1 cellular context compared by ENCODE assay signal in the genomic region with DNA sequence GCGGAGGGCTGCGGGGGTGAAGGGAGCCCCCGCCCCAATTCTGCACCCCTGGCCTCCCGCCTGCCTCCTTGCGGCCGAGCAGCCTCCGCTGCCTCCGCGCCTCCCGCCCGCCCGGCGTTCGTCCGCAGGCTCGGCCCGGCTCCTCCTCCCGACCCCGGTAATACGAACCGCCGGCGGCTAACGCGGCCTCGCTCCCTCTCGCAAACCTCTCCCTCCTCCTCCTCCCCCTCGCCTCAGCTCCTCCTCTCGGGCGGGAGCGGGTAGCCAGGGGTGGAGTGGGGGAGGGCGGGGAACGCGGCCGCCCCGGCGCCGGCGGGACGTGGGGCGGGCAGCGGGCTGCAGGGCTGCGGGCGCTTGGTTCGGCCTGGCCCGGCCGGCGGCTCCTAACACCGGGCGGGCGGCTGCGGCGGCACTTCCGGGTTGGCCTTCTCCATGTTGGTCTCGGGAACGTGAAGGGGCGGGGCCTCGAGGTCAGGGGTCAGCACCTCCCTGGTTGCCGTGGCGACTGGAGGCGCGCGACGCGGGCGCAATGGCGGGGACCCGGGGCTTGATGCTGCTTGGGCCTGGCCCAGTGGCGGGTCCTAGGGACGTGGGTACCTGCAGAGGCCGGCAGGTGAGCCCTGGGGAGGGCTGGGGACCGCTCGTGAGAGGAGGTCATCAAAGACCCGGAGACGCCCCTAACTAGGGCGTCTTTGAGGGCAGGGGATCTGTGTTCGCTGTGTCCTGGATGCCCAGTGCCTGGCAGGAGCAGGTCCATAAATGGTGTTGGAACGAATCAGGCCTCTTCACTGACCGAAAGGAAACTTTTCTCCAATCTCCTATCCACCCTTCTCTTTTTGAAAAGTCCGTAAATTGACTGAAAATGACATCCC.
TF ChIP-seq lines count a peak whose summit lies in the region.

A gene with protein sequence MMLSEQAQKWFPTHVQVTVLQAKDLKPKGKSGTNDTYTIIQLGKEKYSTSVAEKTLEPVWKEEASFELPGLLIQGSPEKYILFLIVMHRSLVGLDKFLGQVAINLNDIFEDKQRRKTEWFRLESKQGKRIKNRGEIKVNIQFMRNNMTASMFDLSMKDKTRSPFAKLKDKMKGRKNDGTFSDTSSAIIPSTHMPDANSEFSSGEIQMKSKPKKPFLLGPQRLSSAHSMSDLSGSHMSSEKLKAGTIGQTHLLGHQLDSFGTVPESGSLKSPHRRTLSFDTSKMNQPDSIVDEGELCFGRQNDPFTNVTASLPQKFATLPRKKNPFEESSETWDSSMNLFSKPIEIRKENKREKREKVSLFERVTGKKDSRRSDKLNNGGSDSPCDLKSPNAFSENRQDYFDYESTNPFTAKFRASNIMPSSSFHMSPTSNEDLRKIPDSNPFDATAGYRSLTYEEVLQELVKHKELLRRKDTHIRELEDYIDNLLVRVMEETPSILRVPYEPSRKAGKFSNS (minus strand): TSS at position 451 of the 872 bp plus-strand sequence. CDS start 778 bp downstream, outside the sequence.

TF ChIP-seq in GM12878, 131 proteins besides CTCF, POLR2A, EP300 and RAD21 (continued from another document and continues in another):
- TF ChIP-seq, protein P1, sequence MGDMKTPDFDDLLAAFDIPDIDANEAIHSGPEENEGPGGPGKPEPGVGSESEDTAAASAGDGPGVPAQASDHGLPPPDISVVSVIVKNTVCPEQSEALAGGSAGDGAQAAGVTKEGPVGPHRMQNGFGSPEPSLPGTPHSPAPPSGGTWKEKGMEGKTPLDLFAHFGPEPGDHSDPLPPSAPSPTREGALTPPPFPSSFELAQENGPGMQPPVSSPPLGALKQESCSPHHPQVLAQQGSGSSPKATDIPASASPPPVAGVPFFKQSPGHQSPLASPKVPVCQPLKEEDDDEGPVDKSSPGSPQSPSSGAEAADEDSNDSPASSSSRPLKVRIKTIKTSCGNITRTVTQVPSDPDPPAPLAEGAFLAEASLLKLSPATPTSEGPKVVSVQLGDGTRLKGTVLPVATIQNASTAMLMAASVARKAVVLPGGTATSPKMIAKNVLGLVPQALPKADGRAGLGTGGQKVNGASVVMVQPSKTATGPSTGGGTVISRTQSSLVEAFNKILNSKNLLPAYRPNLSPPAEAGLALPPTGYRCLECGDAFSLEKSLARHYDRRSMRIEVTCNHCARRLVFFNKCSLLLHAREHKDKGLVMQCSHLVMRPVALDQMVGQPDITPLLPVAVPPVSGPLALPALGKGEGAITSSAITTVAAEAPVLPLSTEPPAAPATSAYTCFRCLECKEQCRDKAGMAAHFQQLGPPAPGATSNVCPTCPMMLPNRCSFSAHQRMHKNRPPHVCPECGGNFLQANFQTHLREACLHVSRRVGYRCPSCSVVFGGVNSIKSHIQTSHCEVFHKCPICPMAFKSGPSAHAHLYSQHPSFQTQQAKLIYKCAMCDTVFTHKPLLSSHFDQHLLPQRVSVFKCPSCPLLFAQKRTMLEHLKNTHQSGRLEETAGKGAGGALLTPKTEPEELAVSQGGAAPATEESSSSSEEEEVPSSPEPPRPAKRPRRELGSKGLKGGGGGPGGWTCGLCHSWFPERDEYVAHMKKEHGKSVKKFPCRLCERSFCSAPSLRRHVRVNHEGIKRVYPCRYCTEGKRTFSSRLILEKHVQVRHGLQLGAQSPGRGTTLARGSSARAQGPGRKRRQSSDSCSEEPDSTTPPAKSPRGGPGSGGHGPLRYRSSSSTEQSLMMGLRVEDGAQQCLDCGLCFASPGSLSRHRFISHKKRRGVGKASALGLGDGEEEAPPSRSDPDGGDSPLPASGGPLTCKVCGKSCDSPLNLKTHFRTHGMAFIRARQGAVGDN (IDR thresholded peaks at IDR 0.05), result no peak
- TF ChIP-seq, protein P2, sequence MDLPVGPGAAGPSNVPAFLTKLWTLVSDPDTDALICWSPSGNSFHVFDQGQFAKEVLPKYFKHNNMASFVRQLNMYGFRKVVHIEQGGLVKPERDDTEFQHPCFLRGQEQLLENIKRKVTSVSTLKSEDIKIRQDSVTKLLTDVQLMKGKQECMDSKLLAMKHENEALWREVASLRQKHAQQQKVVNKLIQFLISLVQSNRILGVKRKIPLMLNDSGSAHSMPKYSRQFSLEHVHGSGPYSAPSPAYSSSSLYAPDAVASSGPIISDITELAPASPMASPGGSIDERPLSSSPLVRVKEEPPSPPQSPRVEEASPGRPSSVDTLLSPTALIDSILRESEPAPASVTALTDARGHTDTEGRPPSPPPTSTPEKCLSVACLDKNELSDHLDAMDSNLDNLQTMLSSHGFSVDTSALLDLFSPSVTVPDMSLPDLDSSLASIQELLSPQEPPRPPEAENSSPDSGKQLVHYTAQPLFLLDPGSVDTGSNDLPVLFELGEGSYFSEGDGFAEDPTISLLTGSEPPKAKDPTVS (IDR thresholded peaks at IDR 0.05; ENCODE audit: low read depth, low read length), result no peak
- TF ChIP-seq ZNF217 (IDR thresholded peaks at IDR 0.05), result no peak
- peak; percentile 60 for TF ChIP-seq IKZF1 (conservative IDR thresholded peaks at IDR 0.05)
- TF ChIP-seq RAD51 (IDR thresholded peaks at IDR 0.05), result no peak
- TF ChIP-seq CHD1 (IDR thresholded peaks at IDR 0.05; ENCODE audit: low read depth, low read length), result no peak
- TF ChIP-seq, protein P3, sequence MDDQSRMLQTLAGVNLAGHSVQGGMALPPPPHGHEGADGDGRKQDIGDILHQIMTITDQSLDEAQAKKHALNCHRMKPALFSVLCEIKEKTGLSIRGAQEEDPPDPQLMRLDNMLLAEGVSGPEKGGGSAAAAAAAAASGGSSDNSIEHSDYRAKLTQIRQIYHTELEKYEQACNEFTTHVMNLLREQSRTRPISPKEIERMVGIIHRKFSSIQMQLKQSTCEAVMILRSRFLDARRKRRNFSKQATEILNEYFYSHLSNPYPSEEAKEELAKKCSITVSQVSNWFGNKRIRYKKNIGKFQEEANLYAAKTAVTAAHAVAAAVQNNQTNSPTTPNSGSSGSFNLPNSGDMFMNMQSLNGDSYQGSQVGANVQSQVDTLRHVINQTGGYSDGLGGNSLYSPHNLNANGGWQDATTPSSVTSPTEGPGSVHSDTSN (IDR thresholded peaks at IDR 0.05; ENCODE audit: insufficient replicate concordance, low read depth, low read length), result no peak
- no peak for TF ChIP-seq BCL11A (IDR thresholded peaks at IDR 0.05; ENCODE audit: low read depth, low read length)
- no peak for TF ChIP-seq NFYA (IDR thresholded peaks at IDR 0.05; ENCODE audit: borderline replicate concordance, low read depth, low read length)
- TF ChIP-seq RELA (IDR thresholded peaks at IDR 0.05; ENCODE audit: borderline replicate concordance, partially characterized antibody), result peak; percentile 56
- TF ChIP-seq NR2F1 (conservative IDR thresholded peaks at IDR 0.05), result peak; percentile 95
- TF ChIP-seq FOXK2 (IDR thresholded peaks at IDR 0.05), result no peak
- TF ChIP-seq DPF2 (IDR thresholded peaks at IDR 0.05), result peak; percentile 66; the same call in 1 of the 2 replicates
- no peak for TF ChIP-seq JUNB (IDR thresholded peaks at IDR 0.05)
- TF ChIP-seq NR2C2 (IDR thresholded peaks at IDR 0.05; ENCODE audit: borderline replicate concordance, control insufficient read depth, insufficient read length, low read depth), result peak; percentile 86
- no peak for TF ChIP-seq TCF3 (IDR thresholded peaks at IDR 0.05; ENCODE audit: borderline replicate concordance, insufficient read depth, low read depth, low read length)
- TF ChIP-seq RCOR1 (conservative IDR thresholded peaks at IDR 0.05; ENCODE audit: low read depth, low read length), result no peak
- TF ChIP-seq POU2F2 (IDR thresholded peaks at IDR 0.05; ENCODE audit: borderline replicate concordance, low read depth, low read length), result 0 out of 3 replicates have a peak, but pooled peaks have one; percentile 49
- no peak for TF ChIP-seq MEF2A (IDR thresholded peaks at IDR 0.05; ENCODE audit: insufficient read depth, low read depth, low read length)
- no peak for TF ChIP-seq RFX5 (IDR thresholded peaks at IDR 0.05; ENCODE audit: low read depth, low read length)
- peak; percentile 90 to 92 for TF ChIP-seq BHLHE40 (IDR thresholded peaks at IDR 0.05; ENCODE audit: borderline replicate concordance in 1 of 2, low read depth in 2 of 2, low read length in 1 of 2)
- TF ChIP-seq BACH1 (IDR thresholded peaks at IDR 0.05; ENCODE audit: borderline replicate concordance), result peak; percentile 62; the same call in 1 of the 2 replicates
- no peak; a peak in 1 of 3 replicates for TF ChIP-seq EGR1 (IDR thresholded peaks at IDR 0.05; ENCODE audit: borderline replicate concordance in 1 of 2, low read depth in 2 of 2, low read length in 2 of 2)
- no peak for TF ChIP-seq PML (IDR thresholded peaks at IDR 0.05; ENCODE audit: low read length)
- no peak for TF ChIP-seq ZNF384 (IDR thresholded peaks at IDR 0.05; ENCODE audit: borderline replicate concordance, low read depth, low read length)
- no peak for TF ChIP-seq ETV6 (conservative IDR thresholded peaks at IDR 0.05 in 1 of 2, IDR thresholded peaks at IDR 0.05 in 1 of 2; ENCODE audit: borderline replicate concordance in 1 of 2, low read depth in 1 of 2)
- no peak for TF ChIP-seq ZSCAN29 (IDR thresholded peaks at IDR 0.05)
- TF ChIP-seq SUPT20H (IDR thresholded peaks at IDR 0.05; ENCODE audit: borderline replicate concordance, control insufficient read depth, low read depth, low read length), result no peak
- no peak for TF ChIP-seq KDM1A (IDR thresholded peaks at IDR 0.05; ENCODE audit: borderline replicate concordance)
- TF ChIP-seq, protein P4, sequence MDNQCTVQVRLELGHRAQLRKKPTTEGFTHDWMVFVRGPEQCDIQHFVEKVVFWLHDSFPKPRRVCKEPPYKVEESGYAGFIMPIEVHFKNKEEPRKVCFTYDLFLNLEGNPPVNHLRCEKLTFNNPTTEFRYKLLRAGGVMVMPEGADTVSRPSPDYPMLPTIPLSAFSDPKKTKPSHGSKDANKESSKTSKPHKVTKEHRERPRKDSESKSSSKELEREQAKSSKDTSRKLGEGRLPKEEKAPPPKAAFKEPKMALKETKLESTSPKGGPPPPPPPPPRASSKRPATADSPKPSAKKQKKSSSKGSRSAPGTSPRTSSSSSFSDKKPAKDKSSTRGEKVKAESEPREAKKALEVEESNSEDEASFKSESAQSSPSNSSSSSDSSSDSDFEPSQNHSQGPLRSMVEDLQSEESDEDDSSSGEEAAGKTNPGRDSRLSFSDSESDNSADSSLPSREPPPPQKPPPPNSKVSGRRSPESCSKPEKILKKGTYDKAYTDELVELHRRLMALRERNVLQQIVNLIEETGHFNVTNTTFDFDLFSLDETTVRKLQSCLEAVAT (IDR thresholded peaks at IDR 0.05), result no peak
- TF ChIP-seq ATF7 (IDR thresholded peaks at IDR 0.05; ENCODE audit: low read depth), result no peak
- peak; percentile 55; the same call in 1 of the 2 replicates for TF ChIP-seq CHD2 (IDR thresholded peaks at IDR 0.05; ENCODE audit: borderline replicate concordance, low read depth, low read length)
- TF ChIP-seq, protein P5, sequence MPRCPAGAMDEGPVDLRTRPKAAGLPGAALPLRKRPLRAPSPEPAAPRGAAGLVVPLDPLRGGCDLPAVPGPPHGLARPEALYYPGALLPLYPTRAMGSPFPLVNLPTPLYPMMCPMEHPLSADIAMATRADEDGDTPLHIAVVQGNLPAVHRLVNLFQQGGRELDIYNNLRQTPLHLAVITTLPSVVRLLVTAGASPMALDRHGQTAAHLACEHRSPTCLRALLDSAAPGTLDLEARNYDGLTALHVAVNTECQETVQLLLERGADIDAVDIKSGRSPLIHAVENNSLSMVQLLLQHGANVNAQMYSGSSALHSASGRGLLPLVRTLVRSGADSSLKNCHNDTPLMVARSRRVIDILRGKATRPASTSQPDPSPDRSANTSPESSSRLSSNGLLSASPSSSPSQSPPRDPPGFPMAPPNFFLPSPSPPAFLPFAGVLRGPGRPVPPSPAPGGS (IDR thresholded peaks at IDR 0.05; ENCODE audit: borderline replicate concordance, insufficient read depth, low read depth, low read length, poor library complexity, severe bottlenecking), result no peak
- TF ChIP-seq, protein P6, sequence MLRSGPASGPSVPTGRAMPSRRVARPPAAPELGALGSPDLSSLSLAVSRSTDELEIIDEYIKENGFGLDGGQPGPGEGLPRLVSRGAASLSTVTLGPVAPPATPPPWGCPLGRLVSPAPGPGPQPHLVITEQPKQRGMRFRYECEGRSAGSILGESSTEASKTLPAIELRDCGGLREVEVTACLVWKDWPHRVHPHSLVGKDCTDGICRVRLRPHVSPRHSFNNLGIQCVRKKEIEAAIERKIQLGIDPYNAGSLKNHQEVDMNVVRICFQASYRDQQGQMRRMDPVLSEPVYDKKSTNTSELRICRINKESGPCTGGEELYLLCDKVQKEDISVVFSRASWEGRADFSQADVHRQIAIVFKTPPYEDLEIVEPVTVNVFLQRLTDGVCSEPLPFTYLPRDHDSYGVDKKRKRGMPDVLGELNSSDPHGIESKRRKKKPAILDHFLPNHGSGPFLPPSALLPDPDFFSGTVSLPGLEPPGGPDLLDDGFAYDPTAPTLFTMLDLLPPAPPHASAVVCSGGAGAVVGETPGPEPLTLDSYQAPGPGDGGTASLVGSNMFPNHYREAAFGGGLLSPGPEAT (IDR thresholded peaks at IDR 0.05; ENCODE audit: low read depth), result no peak
- TF ChIP-seq, protein P7, sequence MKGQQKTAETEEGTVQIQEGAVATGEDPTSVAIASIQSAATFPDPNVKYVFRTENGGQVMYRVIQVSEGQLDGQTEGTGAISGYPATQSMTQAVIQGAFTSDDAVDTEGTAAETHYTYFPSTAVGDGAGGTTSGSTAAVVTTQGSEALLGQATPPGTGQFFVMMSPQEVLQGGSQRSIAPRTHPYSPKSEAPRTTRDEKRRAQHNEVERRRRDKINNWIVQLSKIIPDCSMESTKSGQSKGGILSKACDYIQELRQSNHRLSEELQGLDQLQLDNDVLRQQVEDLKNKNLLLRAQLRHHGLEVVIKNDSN (IDR thresholded peaks at IDR 0.05; ENCODE audit: borderline replicate concordance, extremely low read length, insufficient read depth, low read depth, low read length), result no peak
- no peak for TF ChIP-seq IKZF2 (IDR thresholded peaks at IDR 0.05)
- TF ChIP-seq HDAC6 (IDR thresholded peaks at IDR 0.05; ENCODE audit: unreplicated experiment), result no peak
- TF ChIP-seq YBX1 (IDR thresholded peaks at IDR 0.05), result no peak
